ENCODE assay signal across 9 cellular contexts in the genomic region with DNA sequence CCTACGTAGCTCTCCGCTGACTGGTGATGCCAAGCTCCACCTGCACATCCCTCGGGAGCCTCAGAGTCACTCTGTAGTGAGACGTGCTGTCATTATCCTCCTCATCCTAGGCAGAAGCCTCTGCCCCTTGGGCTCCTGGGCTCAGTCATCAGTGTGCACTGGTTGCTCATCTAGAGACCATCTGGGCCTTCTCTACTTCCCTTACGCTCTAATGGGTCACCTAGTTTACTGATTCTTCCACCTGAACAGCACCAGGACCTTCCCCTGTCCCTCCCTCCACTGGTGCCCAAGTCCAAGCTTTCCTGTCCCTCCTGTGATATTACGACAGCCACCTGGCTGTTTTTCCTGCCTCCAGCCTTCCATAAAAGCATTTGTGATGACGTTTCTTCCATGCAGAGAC.
"Had no signal": no experiment of that assay in that cellular context is flagged by ENCODE, and none has a peak within 500 bp of the region (broad histone marks: within the 10 kb centered on the region; RNA-seq: fewer than 3 reads in every experiment).

No MANE protein-coding gene starts in this region.

- H3K27ac ChIP-seq: spleen, stomach, testis had no signal

- ATAC-seq: left ventricle myocardium superior, sciatic nerve, WTC11 had no signal

- H3K4me3 ChIP-seq: spleen, stomach, testis had no signal

- H3K9me3 ChIP-seq: spleen, stomach, testis had no signal

- H3K4me1 ChIP-seq: testis had no signal

- H3K36me3 ChIP-seq: spleen, stomach had no signal

- DNase-seq: activated CD4-positive, alpha-beta memory T cell treated with anti-CD3 and anti-CD28 coated beads, Interleukin-2, amount 10 ng/mL, durations not matched to agents 7 days and 5 days; activated CD4-positive, alpha-beta T cell treated with anti-CD3 and anti-CD28 coated beads for 4 hours; activated T-cell treated with anti-CD3 and anti-CD28 coated beads, Interleukin-2, amount 50 U/mL, for 24 hours; left ventricle myocardium superior; spleen; stomach; testis had no signal

- H3K27me3 ChIP-seq: stomach, testis had no signal
